In the genomic region with DNA sequence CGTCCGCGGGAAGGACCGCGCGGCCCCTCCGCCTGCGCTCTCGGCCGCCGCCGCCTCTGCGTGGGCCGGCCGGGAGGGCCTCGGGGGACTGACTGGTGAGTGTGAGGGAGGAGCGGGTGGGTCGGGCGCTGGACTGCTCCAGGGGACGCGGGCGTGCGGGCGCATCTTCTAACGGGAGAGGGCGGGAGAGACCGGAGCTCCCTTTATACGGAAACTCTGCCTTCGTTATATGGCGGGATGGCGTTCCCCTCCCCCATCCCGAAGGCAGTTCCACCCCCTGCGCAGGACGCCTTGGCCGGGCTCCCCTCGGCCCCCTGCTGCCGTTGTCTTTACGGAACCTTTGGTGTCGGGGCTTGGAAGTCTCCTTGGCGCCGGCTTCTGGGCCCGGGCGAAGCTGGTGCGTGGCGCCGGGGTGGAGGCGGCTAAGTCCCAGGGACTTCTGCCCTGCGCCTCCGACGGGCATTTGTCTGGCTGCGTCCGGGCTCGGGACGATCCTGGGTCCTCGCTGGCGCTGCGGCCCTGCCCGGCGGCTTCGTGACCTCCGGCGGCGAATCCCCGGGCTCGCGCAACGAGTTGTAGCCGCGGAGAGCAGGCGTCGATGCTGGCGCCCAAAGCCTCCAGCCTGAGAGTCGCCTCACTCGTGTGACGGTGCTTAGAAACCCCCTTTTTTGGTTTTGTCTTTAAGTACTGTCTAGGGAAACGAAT, we compare ENCODE assay signal across 8 cellular contexts. TPM values are rescaled to one million over a fixed set of nuclear protein-coding genes. Genes with fewer than 3 reads are reported as not detected.
DNase-seq lines count a peak whose midpoint lies in the region; ATAC-seq, FAIRE-seq and TF ChIP-seq lines count a peak whose summit lies in the region.

No MANE protein-coding gene starts in this region.

- ATAC-seq in HG02970 (IDR thresholded peaks at IDR 0.05; ENCODE audit: low FRiP score, unreplicated experiment) = peak; percentile 36
- peak; percentile 39 to 45 for ATAC-seq in activated CD4-positive, CD25-positive, alpha-beta regulatory T cell treated with anti-CD3 and anti-CD28 coated beads, Interleukin-2, amount 50 U/mL, for 24 hours

- no peak for TF ChIP-seq CTCF in kidney (IDR thresholded peaks at IDR 0.05; ENCODE audit: borderline replicate concordance, extremely low read depth, insufficient read depth)

- intact Hi-C loops in kidney (cut with DNase I) = no loop called here

- H3K4me3 ChIP-seq in kidney (ENCODE audit: low read length in 2 of 2) = peak overlapping the region; percentile 84 to 91

- H3K9ac ChIP-seq in kidney (ENCODE audit: low read length in 2 of 2) = peak overlapping the region; percentile 85 to 92

- no peaks in the 10 kb centered on the region for H3K36me3 ChIP-seq in kidney (ENCODE audit: control insufficient read depth in 1 of 2, insufficient read depth in 2 of 2, low read length in 2 of 2)

- no peak for FAIRE-seq in kidney (lab: Jason Lieb, UNC)

- peak; percentile 63 for DNase-seq in SIG-M5 treated with dmso at 0.1 percent for 504 hours (lab: John Stamatoyannopoulos, UW; ENCODE audit: unreplicated experiment)
- DNase-seq in SIG-M5 (lab: John Stamatoyannopoulos, UW) = no peak
- DNase-seq in NCI-H2107 treated with DMSO at 0.1 percent for 48 hours (lab: John Stamatoyannopoulos, UW; ENCODE audit: unreplicated experiment) = peak; percentile 76
- peak; percentile 55 for DNase-seq in central memory CD4-positive, alpha-beta T cell
- DNase-seq in kidney = peak; percentile 93
- DNase-seq in stimulated activated CD4-positive, alpha-beta T cell treated with anti-CD3 and anti-CD28 coated beads, Interleukin-15, amount 100 ng/mL, for 1 hour (ENCODE audit: low read depth in 1 of 2, low spot score in 1 of 2) = peak; percentile 34 to 44

- H3K27ac ChIP-seq in kidney (ENCODE audit: low read depth in 2 of 2, low read length in 2 of 2) = peak overlapping the region; percentile 87 to 96

- H3K4me1 ChIP-seq in kidney (ENCODE audit: control insufficient read depth in 1 of 2, insufficient read depth in 1 of 2, low read depth in 1 of 2, low read length in 2 of 2) = peaks cover 0 to 13% of the 10 kb centered on the region in 2 donors

- H3K9me3 ChIP-seq in kidney (ENCODE audit: control insufficient read depth in 1 of 2, low read length in 2 of 2) = no peaks in the 10 kb centered on the region

RNA-seq across cellular contexts. Expression of a gene that starts 0.5 kb away (rescaled TPM):
- 35.6 TPM for total RNA-seq in kidney
- polyA plus RNA-seq in kidney (ENCODE audit: insufficient read depth, low read depth, low replicate concordance) = 17.9 TPM

RNA-seq across cellular contexts. Expression of a gene that starts 24.2 kb away (rescaled TPM):
- 50.2 TPM for total RNA-seq in kidney
- polyA plus RNA-seq in kidney (ENCODE audit: insufficient read depth, low read depth, low replicate concordance) = 16.6 TPM
